Comparison of ENCODE assay signal across 16 cellular contexts in genomic region chr16:8957061-8957392, GRCh38. TPM values are rescaled to one million over a fixed set of nuclear protein-coding genes. Genes with fewer than 3 reads are reported as not detected.
A peak's percentile ranks its signal among the peaks of the same experiment; 100 is the strongest.
DNase-seq lines count a peak whose midpoint lies in the region; ATAC-seq and TF ChIP-seq lines count a peak whose summit lies in the region.
"Had no signal": no experiment of that assay in that cellular context is flagged by ENCODE, and none has a peak within 500 bp of the region (broad histone marks: within the 10 kb centered on the region; RNA-seq: fewer than 3 reads in every experiment).

No MANE protein-coding gene starts in this region.

- H3K9me3 ChIP-seq in BLaER1 treated with 17β-estradiol and CSF1 and Interleukin-3, amounts not matched to agents 10 nM and 100 nM (replicated peaks in 1 of 11) = no peaks in the 10 kb centered on the region
- H3K9me3 ChIP-seq in DND-41 (ENCODE audit: insufficient read depth, low read length, severe bottlenecking) = no peaks in the 10 kb centered on the region

- peaks cover under 1% of the 10 kb centered on the region for H3K36me3 Mint-ChIP-seq in T-cell
- H3K36me3 Mint-ChIP-seq in natural killer cell treated with Interleukin-12 subunit alpha and Interleukin-12 subunit beta and Interleukin-15 and Interleukin-18, amount 100 ng/mL, for 72 hours = peaks cover 2% of the 10 kb centered on the region

- CTCF ChIA-PET in T-cell (lab: Charles Lee) = no interaction called here

- peak overlapping the region; percentile 15 to 34 for H3K27ac Mint-ChIP-seq in T-cell
- H3K27ac Mint-ChIP-seq in natural killer cell treated with Interleukin-12 subunit alpha and Interleukin-12 subunit beta and Interleukin-15 and Interleukin-18, amount 100 ng/mL, for 72 hours = peak overlapping the region; percentile 66 to 87

- DNase-seq in DND-41 (no peak), T-cell (no peak), iPS-NIHi7 (ENCODE audit: extremely low spot score) (no peak), GM19240 (ENCODE audit: insufficient read length, low spot score) (no peak)
- DNase-seq in natural killer cell treated with Interleukin-12 subunit alpha and Interleukin-12 subunit beta and Interleukin-15 and Interleukin-18, amount 100 ng/mL, for 72 hours (ENCODE audit: low spot score) = no peak
- no peak for DNase-seq in activated CD4-positive, alpha-beta T cell treated with anti-CD3 and anti-CD28 coated beads, Interleukin-2, amount 50 U/mL, for 48 hours
- DNase-seq: amniotic stem cell; C1 segment of cervical spinal cord; head of caudate nucleus; NCI-H1436 treated with DMSO at 0.1 percent for 48 hours; NCI-H748 treated with DMSO at 0.1 percent for 48 hours; retina; SHP77 treated with DMSO at 0.1 percent for 48 hours; stimulated activated CD4-positive, alpha-beta T cell treated with anti-CD3 and anti-CD28 coated beads, Interleukin-4, amount 100 ng/mL, for 1 hour had no signal

- no peak overlapping the region for H2AFZ ChIP-seq in DND-41 (ENCODE audit: low read depth, low read length)

- H3K27me3 ChIP-seq in BLaER1 treated with 17β-estradiol and CSF1 and Interleukin-3, amounts not matched to agents 10 nM and 100 nM = no peaks in the 10 kb centered on the region
- H3K27me3 ChIP-seq in DND-41 (ENCODE audit: insufficient read depth, low read length, poor library complexity) = no peaks in the 10 kb centered on the region

- POLR2A ChIA-PET in T-cell (lab: Charles Lee) = no interaction called here

- no peaks in the 10 kb centered on the region for H3K27me3 Mint-ChIP-seq in T-cell
- H3K27me3 Mint-ChIP-seq in natural killer cell treated with Interleukin-12 subunit alpha and Interleukin-12 subunit beta and Interleukin-15 and Interleukin-18, amount 100 ng/mL, for 72 hours = no peaks in the 10 kb centered on the region

- H3K9ac ChIP-seq in BLaER1 treated with 17β-estradiol and CSF1 and Interleukin-3, amounts not matched to agents 10 nM and 100 nM = 0 out of 22 replicates have a peak overlapping the region, but pooled peaks of 1 of the 11 experiments have one; percentile 12
- no peak overlapping the region for H3K9ac ChIP-seq in DND-41 (ENCODE audit: low read depth, low read length)

- ATAC-seq in DND-41 (ENCODE audit: insufficient read depth, low read depth) (no peak), T-cell (replicated peaks in 1 of 4) (no peak), GM18909 (IDR thresholded peaks at IDR 0.05; ENCODE audit: poor library complexity, unreplicated experiment) (no peak)
- ATAC-seq in natural killer cell treated with Interleukin-12 subunit alpha and Interleukin-12 subunit beta and Interleukin-15 and Interleukin-18, amount 100 ng/mL, for 72 hours = no peak

- peaks cover 97% of the 10 kb centered on the region for H3K79me2 ChIP-seq in DND-41 (ENCODE audit: insufficient read depth, low read length)

- no peaks in the 10 kb centered on the region for H3K9me3 Mint-ChIP-seq in T-cell
- no peaks in the 10 kb centered on the region for H3K9me3 Mint-ChIP-seq in natural killer cell treated with Interleukin-12 subunit alpha and Interleukin-12 subunit beta and Interleukin-15 and Interleukin-18, amount 100 ng/mL, for 72 hours

- H3K4me3 ChIP-seq in BLaER1 treated with 17β-estradiol and CSF1 and Interleukin-3, amounts not matched to agents 10 nM and 100 nM = no peak overlapping the region
- no peak overlapping the region for H3K4me3 ChIP-seq in DND-41 (ENCODE audit: low read depth in 1 of 2, low read length in 2 of 2)

- H3K4me1 ChIP-seq in BLaER1 treated with 17β-estradiol and CSF1 and Interleukin-3, amounts not matched to agents 10 nM and 100 nM = peaks cover 90 to 96% (median 94%) of the 10 kb centered on the region in 10 experiments
- H3K4me1 ChIP-seq in DND-41 (ENCODE audit: insufficient read depth, low read length) = peaks cover 96% of the 10 kb centered on the region

- peak overlapping the region; percentile 91 to 100 (median 95) for H3K4me2 ChIP-seq in BLaER1 treated with 17β-estradiol and CSF1 and Interleukin-3, amounts not matched to agents 10 nM and 100 nM
- H3K4me2 ChIP-seq in DND-41 (ENCODE audit: insufficient read depth, low read length) = peak overlapping the region; percentile 87; the same call in 1 of the 2 replicates

- peaks cover 0 to 9% (median 0%) of the 10 kb centered on the region in 11 experiments; a peak in 5 of 22 replicates for H3K36me3 ChIP-seq in BLaER1 treated with 17β-estradiol and CSF1 and Interleukin-3, amounts not matched to agents 10 nM and 100 nM
- H3K36me3 ChIP-seq in DND-41 (ENCODE audit: insufficient read depth, low read length) = peaks cover 16% of the 10 kb centered on the region; the same call in 1 of the 2 replicates

- H4K20me1 ChIP-seq in BLaER1 treated with 17β-estradiol and CSF1 and Interleukin-3, amounts not matched to agents 10 nM and 100 nM = peaks cover 96 to 99% (median 97%) of the 10 kb centered on the region in 11 experiments
- peaks cover 97% of the 10 kb centered on the region for H4K20me1 ChIP-seq in DND-41 (ENCODE audit: insufficient read depth, low read length)

- 0 out of 22 replicates have a peak overlapping the region, but pooled peaks of 1 of the 11 experiments have one; percentile 11 for H3K27ac ChIP-seq in BLaER1 treated with 17β-estradiol and CSF1 and Interleukin-3, amounts not matched to agents 10 nM and 100 nM
- peak overlapping the region; percentile 56 for H3K27ac ChIP-seq in DND-41 (ENCODE audit: low read length)

- peak overlapping the region in 2 of 3 donors; percentile 21 to 96 for H3K4me3 Mint-ChIP-seq in T-cell
- H3K4me3 Mint-ChIP-seq in natural killer cell treated with Interleukin-12 subunit alpha and Interleukin-12 subunit beta and Interleukin-15 and Interleukin-18, amount 100 ng/mL, for 72 hours = peak overlapping the region; percentile 36

- peaks cover 91% of the 10 kb centered on the region in 3 donors for H3K4me1 Mint-ChIP-seq in T-cell
- H3K4me1 Mint-ChIP-seq in natural killer cell treated with Interleukin-12 subunit alpha and Interleukin-12 subunit beta and Interleukin-15 and Interleukin-18, amount 100 ng/mL, for 72 hours (ENCODE audit: low read depth in 2 of 2) = peaks cover 64 to 77% of the 10 kb centered on the region in 2 donors

- no peak for TF ChIP-seq CTCF in DND-41 (IDR thresholded peaks at IDR 0.05; ENCODE audit: borderline replicate concordance, extremely low read depth, low read length, poor library complexity, severe bottlenecking)

RNA-seq across cellular contexts. Expression of gene USP7, which starts 6.7 kb away (rescaled TPM):
- total RNA-seq in T-cell = 100 to 1,000 TPM; 159 to 261 (median 169) TPM
- 100 to 1,000 TPM; 161 to 180 TPM for total RNA-seq in natural killer cell treated with Interleukin-12 subunit alpha and Interleukin-12 subunit beta and Interleukin-15 and Interleukin-18, amount 100 ng/mL, for 72 hours
